ENCODE assay signal across 8 cellular contexts in genomic region chr16:50282010-50282538, GRCh38. TPM values are rescaled to one million over a fixed set of nuclear protein-coding genes. Genes with fewer than 3 reads are reported as not detected.
DNase-seq lines count a peak whose midpoint lies in the region; ATAC-seq and TF ChIP-seq lines count a peak whose summit lies in the region.

No MANE protein-coding gene starts in this region.

- no peaks in the 10 kb centered on the region for H3K27me3 Mint-ChIP-seq in activated T-cell treated with anti-CD3 and anti-CD28 coated beads, Interleukin-2, amount 50 U/mL, for 4 hours (ENCODE audit: low read depth)

- ATAC-seq in GM21526 (IDR thresholded peaks at IDR 0.05; ENCODE audit: low FRiP score, unreplicated experiment), result peak; percentile 89
- ATAC-seq in activated T-cell treated with anti-CD3 and anti-CD28 coated beads, Interleukin-2, amount 50 U/mL, for 4 hours, result peak; percentile 34 to 35
- ATAC-seq in heart right ventricle, result peak; percentile 56 to 85 (median 78)

- peaks cover 0 to 88% (median 25%) of the 10 kb centered on the region in 9 donors for H3K4me1 ChIP-seq in heart right ventricle

- 42 to 57% methylated on average over 7 of the region's 7 CpGs for WGBS in heart right ventricle, 2 donors

- H3K4me3 Mint-ChIP-seq in activated T-cell treated with anti-CD3 and anti-CD28 coated beads, Interleukin-2, amount 50 U/mL, for 4 hours, result peak overlapping the region; percentile 62

- H3K4me1 Mint-ChIP-seq in activated T-cell treated with anti-CD3 and anti-CD28 coated beads, Interleukin-2, amount 50 U/mL, for 4 hours (ENCODE audit: low read depth), result peaks cover 88% of the 10 kb centered on the region

- no peak for TF ChIP-seq CTCF in heart right ventricle (IDR thresholded peaks at IDR 0.05)

- H3K9me3 ChIP-seq in KOPT-K1 (ENCODE audit: insufficient read depth, low read length, poor library complexity, severe bottlenecking) (peaks cover 8% of the 10 kb centered on the region), heart right ventricle (peaks cover 0 to 17% (median 0%) of the 10 kb centered on the region in 11 donors)

- H3K27me3 ChIP-seq in heart right ventricle, result peaks cover 0 to 9% (median 0%) of the 10 kb centered on the region in 7 donors

- H3K36me3 ChIP-seq in KOPT-K1 (ENCODE audit: insufficient read depth, low read length) (peaks cover 5% of the 10 kb centered on the region; the same call in 1 of the 2 replicates), heart right ventricle (peaks cover 0 to 7% (median 0%) of the 10 kb centered on the region in 9 donors)

- peaks cover 14% of the 10 kb centered on the region for H3K36me3 Mint-ChIP-seq in activated T-cell treated with anti-CD3 and anti-CD28 coated beads, Interleukin-2, amount 50 U/mL, for 4 hours (ENCODE audit: insufficient read depth)

- H3K4me3 ChIP-seq in heart right ventricle, result peak overlapping the region in 4 of 10 donors; percentile 5 to 36 (median 14)

- H3K27ac ChIP-seq in KOPT-K1 (ENCODE audit: low read depth, low read length, poor library complexity, severe bottlenecking) (peak overlapping the region; percentile 44), heart right ventricle (peak overlapping the region in 7 of 10 donors; percentile 3 to 87 (median 41))

- H3K9me3 Mint-ChIP-seq in activated T-cell treated with anti-CD3 and anti-CD28 coated beads, Interleukin-2, amount 50 U/mL, for 4 hours, result peaks cover 4% of the 10 kb centered on the region

- intact Hi-C loops in heart right ventricle (cut with DNase I), result no loop called here

- DNase-seq in CMK (ENCODE audit: low read depth), result peak; percentile 81
- DNase-seq in activated T-cell treated with anti-CD3 and anti-CD28 coated beads, Interleukin-2, amount 50 U/mL, for 4 hours, result peak; percentile 21
- DNase-seq in heart right ventricle, result peak; percentile 61 to 72
- peak; percentile 31 to 50 for DNase-seq in stimulated activated CD8-positive, alpha-beta memory T cell treated with anti-CD3 and anti-CD28 coated beads, Interleukin-2, amount 100 ng/mL, for 1 hour (ENCODE audit: low read depth in 2 of 2)
- DNase-seq in SK-N-DZ (ENCODE audit: low spot score), result no peak
- no peak for DNase-seq in mesenteric fat pad (ENCODE audit: low spot score)

RNA-seq across cellular contexts. Expression of gene ADCY7, which starts 15.7 kb away (rescaled TPM):
- 10 to 100 TPM; 61.7 to 77.6 (median 70.7) TPM for total RNA-seq in activated T-cell treated with anti-CD3 and anti-CD28 coated beads, Interleukin-2, amount 50 U/mL, for 4 hours
- total RNA-seq in heart right ventricle (10 to 100 TPM in 2 of 10 donors, 1 to 10 TPM in 8; 2.2 to 25.5 (median 4.7) TPM), mesenteric fat pad (26.8 TPM)
- 1 to 10 TPM; 2.4 to 5.0 TPM for polyA plus RNA-seq in heart right ventricle
- polyA plus RNA-seq in SK-N-DZ (2014; cell fraction: cytosol; rRNA removed), result 17.1 and 38.6 TPM in 2 replicates
- 68.1 and 81.4 TPM in 2 replicates for polyA plus RNA-seq in SK-N-DZ (2014; cell fraction: nucleus; rRNA removed)

Comparison
In these comparisons a context has a peak if more than half of its experiments do, and no peak if none do; other contexts are left out.
1. DNase-seq: peak in CMK (single experiment), activated T-cell treated with anti-CD3 and anti-CD28 coated beads, Interleukin-2, amount 50 U/mL, for 4 hours (single experiment), heart right ventricle (2 of 2) and stimulated activated CD8-positive, alpha-beta memory T cell treated with anti-CD3 and anti-CD28 coated beads, Interleukin-2, amount 100 ng/mL, for 1 hour (2 of 2); none in SK-N-DZ (single experiment) and mesenteric fat pad (single experiment).
2. ATAC-seq: peak in every context shown above with its lines; median percentile 89 in GM21526; 78 in heart right ventricle; 34 in activated T-cell treated with anti-CD3 and anti-CD28 coated beads, Interleukin-2, amount 50 U/mL, for 4 hours.